Comparison of ENCODE assay signal across 1 cellular context in the genomic region with DNA sequence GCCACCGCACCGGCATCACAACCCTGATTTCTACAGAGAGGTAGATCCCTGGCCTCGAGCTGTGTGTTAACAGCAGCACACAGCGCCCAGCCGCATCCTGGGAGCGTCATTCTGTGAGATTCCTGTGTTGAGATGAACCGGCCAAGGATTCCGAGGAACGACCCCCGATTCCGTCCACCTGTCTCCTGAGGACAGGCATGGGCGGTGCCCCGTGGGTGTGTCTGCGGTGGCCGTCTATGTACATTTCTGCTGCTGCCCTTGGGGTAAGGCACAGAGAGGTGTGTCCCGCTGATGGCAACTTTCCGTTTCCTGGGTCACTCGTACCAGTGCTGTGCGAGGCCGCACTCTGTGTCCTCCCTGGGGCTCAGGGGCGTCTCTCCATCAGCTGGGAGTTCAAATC.
TF ChIP-seq lines count a peak whose summit lies in the region.

No MANE protein-coding gene starts in this region.

TF ChIP-seq in WTC11, 78 proteins besides CTCF, POLR2A, EP300 and RAD21:
- no peak for TF ChIP-seq ATF3 (CRISPR knock-in tag; conservative IDR thresholded peaks at IDR 0.05)
- TF ChIP-seq, protein P1, sequence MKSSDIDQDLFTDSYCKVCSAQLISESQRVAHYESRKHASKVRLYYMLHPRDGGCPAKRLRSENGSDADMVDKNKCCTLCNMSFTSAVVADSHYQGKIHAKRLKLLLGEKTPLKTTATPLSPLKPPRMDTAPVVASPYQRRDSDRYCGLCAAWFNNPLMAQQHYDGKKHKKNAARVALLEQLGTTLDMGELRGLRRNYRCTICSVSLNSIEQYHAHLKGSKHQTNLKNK (CRISPR knock-in tag; IDR thresholded peaks at IDR 0.05), result no peak
- TF ChIP-seq ZNF281 (CRISPR knock-in tag; IDR thresholded peaks at IDR 0.05), result no peak
- TF ChIP-seq, protein P2, sequence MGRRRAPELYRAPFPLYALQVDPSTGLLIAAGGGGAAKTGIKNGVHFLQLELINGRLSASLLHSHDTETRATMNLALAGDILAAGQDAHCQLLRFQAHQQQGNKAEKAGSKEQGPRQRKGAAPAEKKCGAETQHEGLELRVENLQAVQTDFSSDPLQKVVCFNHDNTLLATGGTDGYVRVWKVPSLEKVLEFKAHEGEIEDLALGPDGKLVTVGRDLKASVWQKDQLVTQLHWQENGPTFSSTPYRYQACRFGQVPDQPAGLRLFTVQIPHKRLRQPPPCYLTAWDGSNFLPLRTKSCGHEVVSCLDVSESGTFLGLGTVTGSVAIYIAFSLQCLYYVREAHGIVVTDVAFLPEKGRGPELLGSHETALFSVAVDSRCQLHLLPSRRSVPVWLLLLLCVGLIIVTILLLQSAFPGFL (CRISPR knock-in tag; IDR thresholded peaks at IDR 0.05; ENCODE audit: borderline replicate concordance), result no peak
- TF ChIP-seq NFYB (CRISPR knock-in tag; conservative IDR thresholded peaks at IDR 0.05; ENCODE audit: low read depth), result no peak
- TF ChIP-seq, protein P3, sequence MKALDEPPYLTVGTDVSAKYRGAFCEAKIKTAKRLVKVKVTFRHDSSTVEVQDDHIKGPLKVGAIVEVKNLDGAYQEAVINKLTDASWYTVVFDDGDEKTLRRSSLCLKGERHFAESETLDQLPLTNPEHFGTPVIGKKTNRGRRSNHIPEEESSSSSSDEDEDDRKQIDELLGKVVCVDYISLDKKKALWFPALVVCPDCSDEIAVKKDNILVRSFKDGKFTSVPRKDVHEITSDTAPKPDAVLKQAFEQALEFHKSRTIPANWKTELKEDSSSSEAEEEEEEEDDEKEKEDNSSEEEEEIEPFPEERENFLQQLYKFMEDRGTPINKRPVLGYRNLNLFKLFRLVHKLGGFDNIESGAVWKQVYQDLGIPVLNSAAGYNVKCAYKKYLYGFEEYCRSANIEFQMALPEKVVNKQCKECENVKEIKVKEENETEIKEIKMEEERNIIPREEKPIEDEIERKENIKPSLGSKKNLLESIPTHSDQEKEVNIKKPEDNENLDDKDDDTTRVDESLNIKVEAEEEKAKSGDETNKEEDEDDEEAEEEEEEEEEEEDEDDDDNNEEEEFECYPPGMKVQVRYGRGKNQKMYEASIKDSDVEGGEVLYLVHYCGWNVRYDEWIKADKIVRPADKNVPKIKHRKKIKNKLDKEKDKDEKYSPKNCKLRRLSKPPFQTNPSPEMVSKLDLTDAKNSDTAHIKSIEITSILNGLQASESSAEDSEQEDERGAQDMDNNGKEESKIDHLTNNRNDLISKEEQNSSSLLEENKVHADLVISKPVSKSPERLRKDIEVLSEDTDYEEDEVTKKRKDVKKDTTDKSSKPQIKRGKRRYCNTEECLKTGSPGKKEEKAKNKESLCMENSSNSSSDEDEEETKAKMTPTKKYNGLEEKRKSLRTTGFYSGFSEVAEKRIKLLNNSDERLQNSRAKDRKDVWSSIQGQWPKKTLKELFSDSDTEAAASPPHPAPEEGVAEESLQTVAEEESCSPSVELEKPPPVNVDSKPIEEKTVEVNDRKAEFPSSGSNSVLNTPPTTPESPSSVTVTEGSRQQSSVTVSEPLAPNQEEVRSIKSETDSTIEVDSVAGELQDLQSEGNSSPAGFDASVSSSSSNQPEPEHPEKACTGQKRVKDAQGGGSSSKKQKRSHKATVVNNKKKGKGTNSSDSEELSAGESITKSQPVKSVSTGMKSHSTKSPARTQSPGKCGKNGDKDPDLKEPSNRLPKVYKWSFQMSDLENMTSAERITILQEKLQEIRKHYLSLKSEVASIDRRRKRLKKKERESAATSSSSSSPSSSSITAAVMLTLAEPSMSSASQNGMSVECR (CRISPR knock-in tag; IDR thresholded peaks at IDR 0.05; ENCODE audit: borderline replicate concordance), result no peak
